19 cellular contexts compared by ENCODE assay signal in the genomic region with DNA sequence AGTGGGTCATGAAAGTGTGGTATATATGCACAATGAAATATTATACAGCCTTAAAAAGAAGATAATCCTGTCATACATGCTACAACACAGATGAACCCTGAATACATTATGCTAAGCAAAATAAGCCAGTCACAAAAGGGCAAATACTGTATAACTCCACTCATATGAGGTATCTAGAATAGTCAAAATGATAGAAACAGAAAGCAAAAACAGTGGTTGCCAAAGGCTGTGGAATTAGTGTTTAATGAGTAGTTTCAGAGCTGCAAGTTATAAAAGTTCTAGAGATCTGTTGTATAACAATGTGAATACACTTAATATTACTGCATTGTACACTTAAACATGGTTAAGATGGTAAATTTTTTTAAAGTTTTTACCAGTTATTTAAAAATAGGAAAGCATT.
DNase-seq lines count a peak whose midpoint lies in the region; ATAC-seq lines count a peak whose summit lies in the region.
"Had no signal": no experiment of that assay in that cellular context is flagged by ENCODE, and none has a peak within 500 bp of the region (broad histone marks: within the 10 kb centered on the region; RNA-seq: fewer than 3 reads in every experiment).

No MANE protein-coding gene starts in this region.

- DNase-seq in OCI-M2 (lab: John Stamatoyannopoulos, UW; ENCODE audit: unreplicated experiment) (no peak), NCI-H774 (lab: John Stamatoyannopoulos, UW) (no peak), NCI-H345 treated with DMSO at 0.1 percent for 48 hours (lab: John Stamatoyannopoulos, UW; ENCODE audit: unreplicated experiment) (no peak), AG08396 (ENCODE audit: low spot score) (no peak)
- DNase-seq: activated CD4-positive, alpha-beta T cell treated with anti-CD3 and anti-CD28 coated beads, Interleukin-2, amount 50 U/mL, for 1 hour; activated effector memory CD4-positive, alpha-beta T cell treated with Interleukin-2 at 50 U/mL for 16 hours; effector CD8-positive, alpha-beta T cell; KG1; NCI-H1417 treated with DMSO at 0.1 percent for 48 hours; NCI-H524; nephron progenitor cell; right lobe of liver; stimulated activated CD4-positive, alpha-beta T cell treated with anti-CD3 and anti-CD28 coated beads, Interleukin-4, amount 100 ng/mL, for 4 hours; stimulated activated naive CD4-positive, alpha-beta T cell; uterus had no signal

- peak; percentile 67 for ATAC-seq in GM18858 (IDR thresholded peaks at IDR 0.05; ENCODE audit: unreplicated experiment)
- ATAC-seq in GM21390 (IDR thresholded peaks at IDR 0.05; ENCODE audit: unreplicated experiment): peak; percentile 86
- peak; percentile 62 for ATAC-seq in HG02885 (IDR thresholded peaks at IDR 0.05; ENCODE audit: poor library complexity, unreplicated experiment)
- ATAC-seq in HG03460 (IDR thresholded peaks at IDR 0.05; ENCODE audit: unreplicated experiment): peak; percentile 72
- ATAC-seq: right lobe of liver had no signal
